Comparison of ENCODE assay signal across 14 cellular contexts in the genomic region with DNA sequence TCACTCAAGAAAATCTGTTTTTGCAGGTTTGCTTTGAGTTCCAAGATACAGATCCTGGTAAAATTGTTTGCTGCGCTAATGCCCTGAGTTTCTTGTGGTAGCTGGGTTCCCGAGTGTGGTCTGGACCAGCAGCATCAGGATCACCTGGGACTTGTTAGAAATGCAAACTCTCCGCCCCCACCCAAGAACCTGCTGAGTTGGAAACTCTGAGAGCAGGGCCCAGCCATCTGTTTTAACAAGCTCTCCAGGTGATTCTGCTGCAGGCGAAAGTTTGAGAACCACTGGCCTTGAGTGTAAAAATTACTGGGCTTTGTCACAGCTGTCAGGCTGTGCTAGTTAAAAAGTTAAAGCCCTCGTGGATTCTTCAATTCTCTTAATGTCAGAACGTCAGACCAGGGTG. TPM values are rescaled to one million over a fixed set of nuclear protein-coding genes. Genes with fewer than 3 reads are reported as not detected.
"Had no signal": no experiment of that assay in that cellular context is flagged by ENCODE, and none has a peak within 500 bp of the region (broad histone marks: within the 10 kb centered on the region; RNA-seq: fewer than 3 reads in every experiment).

No MANE protein-coding gene starts in this region.

- H3K27ac ChIP-seq: body of pancreas, lower lobe of right lung, spleen had no signal

- H3K4me1 ChIP-seq: body of pancreas, lower lobe of right lung, spleen had no signal

- FAIRE-seq: keratinocyte had no signal

- H3K4me3 ChIP-seq: body of pancreas, lower lobe of right lung, spleen had no signal

- H3K27me3 ChIP-seq: body of pancreas, spleen had no signal

- H3K36me3 ChIP-seq: lower lobe of right lung, spleen had no signal

- ATAC-seq: activated T-cell treated with anti-CD3 and anti-CD28 coated beads, Interleukin-2, amount 50 U/mL, for 4 hours; body of pancreas; effector memory CD8-positive, alpha-beta T cell; lower lobe of right lung; natural killer cell had no signal

- DNase-seq: activated CD4-positive, alpha-beta memory T cell treated with anti-CD3 and anti-CD28 coated beads, Interleukin-2, amount 10 ng/mL, durations not matched to agents 7 days and 5 days; activated CD4-positive, alpha-beta T cell treated with anti-CD3 and anti-CD28 coated beads for 48 hours; activated CD4-positive, CD25-positive, alpha-beta regulatory T cell; activated naive CD4-positive, alpha-beta T cell treated with anti-CD3 and anti-CD28 coated beads for 36 hours; activated T-cell treated with anti-CD3 and anti-CD28 coated beads, Interleukin-2, amount 50 U/mL, for 4 hours; body of pancreas; effector memory CD8-positive, alpha-beta T cell; lower lobe of right lung; natural killer cell; nucleus accumbens; spleen; stimulated activated CD8-positive, alpha-beta memory T cell treated with anti-CD3 and anti-CD28 coated beads, Interleukin-4, amount 100 ng/mL, for 48 hours; stimulated activated naive CD4-positive, alpha-beta T cell had no signal

- H3K9me3 ChIP-seq: body of pancreas, lower lobe of right lung, spleen had no signal

RNA-seq across cellular contexts. Expression of gene KIT, which starts 18.3 kb away (rescaled TPM):
- total RNA-seq: activated naive CD4-positive, alpha-beta T cell treated with anti-CD3 and anti-CD28 coated beads for 36 hours had no signal
